1 cellular context compared by ENCODE assay signal in genomic region chr13:79779061-79779460, GRCh38.
TF ChIP-seq lines count a peak whose summit lies in the region.

No MANE protein-coding gene starts in this region.

TF ChIP-seq in IMR-90, 13 proteins besides CTCF, POLR2A, EP300 and RAD21:
- TF ChIP-seq MXI1 (IDR thresholded peaks at IDR 0.05; ENCODE audit: borderline replicate concordance, low read depth, low read length) = no peak
- TF ChIP-seq MAFK (IDR thresholded peaks at IDR 0.05; ENCODE audit: low read depth, low read length) = no peak
- TF ChIP-seq, protein P1, sequence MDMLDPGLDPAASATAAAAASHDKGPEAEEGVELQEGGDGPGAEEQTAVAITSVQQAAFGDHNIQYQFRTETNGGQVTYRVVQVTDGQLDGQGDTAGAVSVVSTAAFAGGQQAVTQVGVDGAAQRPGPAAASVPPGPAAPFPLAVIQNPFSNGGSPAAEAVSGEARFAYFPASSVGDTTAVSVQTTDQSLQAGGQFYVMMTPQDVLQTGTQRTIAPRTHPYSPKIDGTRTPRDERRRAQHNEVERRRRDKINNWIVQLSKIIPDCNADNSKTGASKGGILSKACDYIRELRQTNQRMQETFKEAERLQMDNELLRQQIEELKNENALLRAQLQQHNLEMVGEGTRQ (IDR thresholded peaks at IDR 0.05; ENCODE audit: low read depth, low read length) = no peak
- TF ChIP-seq, protein P2, sequence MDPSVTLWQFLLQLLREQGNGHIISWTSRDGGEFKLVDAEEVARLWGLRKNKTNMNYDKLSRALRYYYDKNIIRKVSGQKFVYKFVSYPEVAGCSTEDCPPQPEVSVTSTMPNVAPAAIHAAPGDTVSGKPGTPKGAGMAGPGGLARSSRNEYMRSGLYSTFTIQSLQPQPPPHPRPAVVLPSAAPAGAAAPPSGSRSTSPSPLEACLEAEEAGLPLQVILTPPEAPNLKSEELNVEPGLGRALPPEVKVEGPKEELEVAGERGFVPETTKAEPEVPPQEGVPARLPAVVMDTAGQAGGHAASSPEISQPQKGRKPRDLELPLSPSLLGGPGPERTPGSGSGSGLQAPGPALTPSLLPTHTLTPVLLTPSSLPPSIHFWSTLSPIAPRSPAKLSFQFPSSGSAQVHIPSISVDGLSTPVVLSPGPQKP (IDR thresholded peaks at IDR 0.05; ENCODE audit: borderline replicate concordance, low read depth, low read length) = no peak
- TF ChIP-seq MAZ (IDR thresholded peaks at IDR 0.05; ENCODE audit: borderline replicate concordance, low read depth, low read length) = no peak
- no peak for TF ChIP-seq RCOR1 (IDR thresholded peaks at IDR 0.05; ENCODE audit: insufficient replicate concordance, low read length)
- no peak for TF ChIP-seq CEBPB (IDR thresholded peaks at IDR 0.05; ENCODE audit: low read depth, low read length)
- TF ChIP-seq SMC3 (IDR thresholded peaks at IDR 0.05; ENCODE audit: low read depth, low read length) = no peak
- TF ChIP-seq RFX5 (IDR thresholded peaks at IDR 0.05; ENCODE audit: low read depth, low read length) = no peak
- TF ChIP-seq NFE2L2 (IDR thresholded peaks at IDR 0.05; ENCODE audit: low read depth, low read length) = no peak
- no peak for TF ChIP-seq FOS (IDR thresholded peaks at IDR 0.05; ENCODE audit: low read depth, low read length)
- TF ChIP-seq BHLHE40 (IDR thresholded peaks at IDR 0.05; ENCODE audit: low read depth, low read length) = no peak
